In genomic region chr15:52114656-52115055, GRCh38 we compare ENCODE assay signal across 1 cellular context.
TF ChIP-seq lines count a peak whose summit lies in the region.

No MANE protein-coding gene starts in this region.

TF ChIP-seq in endothelial cell of umbilical vein, 7 proteins besides CTCF, POLR2A, EP300 and RAD21:
- no peak for TF ChIP-seq FOS (IDR thresholded peaks at IDR 0.05; ENCODE audit: borderline replicate concordance, insufficient read depth, low read length)
- TF ChIP-seq MAX (IDR thresholded peaks at IDR 0.05; ENCODE audit: insufficient read depth, insufficient read length) = no peak
- TF ChIP-seq GATA2 (IDR thresholded peaks at IDR 0.05; ENCODE audit: insufficient read depth, insufficient read length, low read depth, low read length) = no peak
- TF ChIP-seq EZH2 (IDR thresholded peaks at IDR 0.05; ENCODE audit: borderline replicate concordance, low read depth, low read length, severe bottlenecking) = no peak
- TF ChIP-seq POLR2AphosphoS5 (IDR thresholded peaks at IDR 0.05; ENCODE audit: insufficient read depth, low read depth, low read length) = no peak
- TF ChIP-seq MYC (IDR thresholded peaks at IDR 0.05; ENCODE audit: low read depth, low read length) = no peak
- TF ChIP-seq JUN (IDR thresholded peaks at IDR 0.05; ENCODE audit: borderline replicate concordance, insufficient read depth, insufficient read length, low read depth) = no peak
